In the genomic region with DNA sequence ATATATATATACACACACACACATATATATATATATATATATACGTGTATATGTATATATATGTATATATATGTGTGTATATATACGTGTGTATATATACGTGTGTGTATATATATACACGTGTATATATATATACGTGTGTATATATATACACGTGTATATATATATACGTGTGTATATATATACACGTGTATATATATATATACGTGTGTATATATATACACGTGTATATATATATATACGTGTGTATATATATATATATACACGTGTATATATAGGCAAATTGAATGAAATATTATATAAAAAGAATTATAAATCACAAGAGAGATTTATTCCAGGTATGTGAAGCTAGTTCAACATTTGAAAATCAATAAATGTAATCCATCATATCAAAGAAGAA, we compare ENCODE assay signal across 7 cellular contexts. TPM values are rescaled to one million over a fixed set of nuclear protein-coding genes. Genes with fewer than 3 reads are reported as not detected.
"Had no signal": no experiment of that assay in that cellular context is flagged by ENCODE, and none has a peak within 500 bp of the region (broad histone marks: within the 10 kb centered on the region; RNA-seq: fewer than 3 reads in every experiment).

No MANE protein-coding gene starts in this region.

RNA-seq across cellular contexts. Expression of gene ADIRF, which starts 23.1 kb away (rescaled TPM):
- total RNA-seq: NCI-H460, OCI-LY7, SJSA1 had no signal
- polyA plus RNA-seq: SK-N-SH had no signal

RNA-seq across cellular contexts. Expression of gene FAM25A, which starts 28.7 kb away (rescaled TPM):
- total RNA-seq: LHCN-M2, MCF 10A, NCI-H460, OCI-LY7, Right ventricle myocardium superior, SJSA1 had no signal
- polyA plus RNA-seq: SK-N-SH had no signal

RNA-seq across cellular contexts. Expression of gene SNCG, which starts 33.0 kb away (rescaled TPM):
- total RNA-seq: OCI-LY7 had no signal

RNA-seq across cellular contexts. Expression of gene MMRN2, which starts 33.9 kb away (rescaled TPM):
- total RNA-seq: OCI-LY7 had no signal
